Comparison of ENCODE assay signal across 22 cellular contexts in genomic region chr9:119924736-119925135, GRCh38.
"Had no signal": no experiment of that assay in that cellular context is flagged by ENCODE, and none has a peak within 500 bp of the region (broad histone marks: within the 10 kb centered on the region; RNA-seq: fewer than 3 reads in every experiment).

No MANE protein-coding gene starts in this region.

- H3K27me3 ChIP-seq: heart right ventricle, transverse colon, uterus had no signal

- H3K4me3 Mint-ChIP-seq: activated CD4-positive, alpha-beta T cell treated with anti-CD3 and anti-CD28 coated beads, Interleukin-2, amount 10 ng/mL, durations not matched to agents 7 days and 5 days; activated CD8-positive, alpha-beta T cell treated with anti-CD3 and anti-CD28 coated beads, Interleukin-2, amount 10 ng/mL, durations not matched to agents 7 days and 5 days; activated T-helper 17 cell treated with anti-CD3 and anti-CD28 coated beads, Interleukin-2, amount 50 U/mL, for 72 hours; brain; immature natural killer cell; naive thymus-derived CD4-positive, alpha-beta T cell; neural crest cell; stimulated activated naive B cell treated with anti-CD40 and anti-IgM and Interleukin-4, amounts not matched to agents 10 μg/mL and 1 μg/mL and 100 μg/mL, for 72 hours had no signal

- H3K27ac ChIP-seq: heart right ventricle, lower lobe of right lung, transverse colon, uterus had no signal

- H3K4me3 ChIP-seq: heart right ventricle, lower lobe of right lung, transverse colon, uterus had no signal

- H3K4me1 ChIP-seq: heart right ventricle, lower lobe of right lung, transverse colon, uterus had no signal

- H3K36me3 ChIP-seq: heart right ventricle, lower lobe of right lung, transverse colon, uterus had no signal

- ATAC-seq: activated CD8-positive, alpha-beta T cell treated with anti-CD3 and anti-CD28 coated beads, Interleukin-2, amount 10 ng/mL, durations not matched to agents 7 days and 5 days; activated naive CD4-positive, alpha-beta T cell treated with anti-CD3 and anti-CD28 coated beads, Interleukin-2, amount 50 U/mL, for 72 hours; activated T-helper 17 cell treated with anti-CD3 and anti-CD28 coated beads, Interleukin-2, amount 50 U/mL, for 72 hours; heart right ventricle; left lobe of liver; lower lobe of right lung; naive thymus-derived CD4-positive, alpha-beta T cell; stimulated activated naive B cell treated with anti-CD40 and anti-IgM and Interleukin-4, amounts not matched to agents 10 μg/mL and 1 μg/mL and 100 μg/mL, for 72 hours had no signal

- H3K27ac Mint-ChIP-seq: activated CD4-positive, alpha-beta T cell treated with anti-CD3 and anti-CD28 coated beads, Interleukin-2, amount 10 ng/mL, durations not matched to agents 7 days and 5 days; activated CD8-positive, alpha-beta T cell treated with anti-CD3 and anti-CD28 coated beads, Interleukin-2, amount 10 ng/mL, durations not matched to agents 7 days and 5 days; activated naive CD4-positive, alpha-beta T cell treated with anti-CD3 and anti-CD28 coated beads, Interleukin-2, amount 50 U/mL, for 72 hours; activated T-helper 17 cell treated with anti-CD3 and anti-CD28 coated beads, Interleukin-2, amount 50 U/mL, for 72 hours; brain; immature natural killer cell; naive thymus-derived CD4-positive, alpha-beta T cell; stimulated activated naive B cell treated with anti-CD40 and anti-IgM and Interleukin-4, amounts not matched to agents 10 μg/mL and 1 μg/mL and 100 μg/mL, for 72 hours had no signal

- H3K4me1 Mint-ChIP-seq: activated CD4-positive, alpha-beta T cell treated with anti-CD3 and anti-CD28 coated beads, Interleukin-2, amount 10 ng/mL, durations not matched to agents 7 days and 5 days; activated T-helper 17 cell treated with anti-CD3 and anti-CD28 coated beads, Interleukin-2, amount 50 U/mL, for 72 hours; brain; immature natural killer cell; naive thymus-derived CD4-positive, alpha-beta T cell; neural crest cell; stimulated activated naive B cell treated with anti-CD40 and anti-IgM and Interleukin-4, amounts not matched to agents 10 μg/mL and 1 μg/mL and 100 μg/mL, for 72 hours had no signal

- H3K9me3 ChIP-seq: uterus had no signal

- H3K36me3 Mint-ChIP-seq: brain; immature natural killer cell; stimulated activated naive B cell treated with anti-CD40 and anti-IgM and Interleukin-4, amounts not matched to agents 10 μg/mL and 1 μg/mL and 100 μg/mL, for 72 hours had no signal

- DNase-seq: activated CD4-positive, alpha-beta T cell treated with anti-CD3 and anti-CD28 coated beads, Interleukin-2, amount 10 ng/mL, durations not matched to agents 7 days and 5 days; activated CD8-positive, alpha-beta T cell treated with anti-CD3 and anti-CD28 coated beads, Interleukin-2, amount 10 ng/mL, durations not matched to agents 7 days and 5 days; activated T-cell treated with anti-CD3 and anti-CD28 coated beads, Interleukin-2, amount 50 U/mL, for 1 hour; aorta; erythroblast; foreskin fibroblast; heart right ventricle; immature natural killer cell; lower lobe of right lung; naive thymus-derived CD4-positive, alpha-beta T cell; posterior cingulate gyrus; stimulated activated CD4-positive, alpha-beta T cell treated with anti-CD3 and anti-CD28 coated beads, Interleukin-2, amount 100 ng/mL, for 48 hours; stimulated activated CD8-positive, alpha-beta memory T cell treated with anti-CD3 and anti-CD28 coated beads, Interleukin-4, amount 100 ng/mL, for 48 hours; stimulated activated naive B cell treated with anti-CD40 and anti-IgM and Interleukin-4, amounts not matched to agents 10 μg/mL and 1 μg/mL and 100 μg/mL, for 72 hours; T1000; transverse colon; uterus had no signal

- H3K27me3 Mint-ChIP-seq: activated CD4-positive, alpha-beta T cell treated with anti-CD3 and anti-CD28 coated beads, Interleukin-2, amount 10 ng/mL, durations not matched to agents 7 days and 5 days; stimulated activated naive B cell treated with anti-CD40 and anti-IgM and Interleukin-4, amounts not matched to agents 10 μg/mL and 1 μg/mL and 100 μg/mL, for 72 hours had no signal
